Comparison of ENCODE assay signal across 17 cellular contexts in genomic region chr3:58272891-58273290, GRCh38. TPM values are rescaled to one million over a fixed set of nuclear protein-coding genes. Genes with fewer than 3 reads are reported as not detected.
A peak's percentile ranks its signal among the peaks of the same experiment; 100 is the strongest.
DNase-seq lines count a peak whose midpoint lies in the region; ATAC-seq and TF ChIP-seq lines count a peak whose summit lies in the region.
"Had no signal": no experiment of that assay in that cellular context is flagged by ENCODE, and none has a peak within 500 bp of the region (broad histone marks: within the 10 kb centered on the region; RNA-seq: fewer than 3 reads in every experiment).

No MANE protein-coding gene starts in this region.

- H3K4me1 Mint-ChIP-seq in WTC11 = no peaks in the 10 kb centered on the region

- H3K27ac ChIP-seq in RWPE1 = no peak overlapping the region
- H3K27ac ChIP-seq: BLaER1 had no signal

- H3K9me3 Mint-ChIP-seq in WTC11 = peaks cover 11% of the 10 kb centered on the region; the same call in 1 of the 2 replicates
- H3K9me3 Mint-ChIP-seq: effector memory CD8-positive, alpha-beta T cell had no signal

- no peak overlapping the region for H3K4me3 Mint-ChIP-seq in WTC11
- H3K4me3 Mint-ChIP-seq: effector memory CD8-positive, alpha-beta T cell had no signal

- no peak overlapping the region for H3K4me3 ChIP-seq in fibroblast of pulmonary artery (replicated peaks; ENCODE audit: low read depth, low read length)
- H3K4me3 ChIP-seq: BLaER1, heart right ventricle, sigmoid colon had no signal

- TF ChIP-seq CTCF in fibroblast of pulmonary artery (IDR thresholded peaks at IDR 0.05; ENCODE audit: low read length, missing control alignments) (no peak), WTC11 (IDR thresholded peaks at IDR 0.05) (no peak), RWPE1 (conservative IDR thresholded peaks at IDR 0.05; ENCODE audit: low read depth) (no peak)

- H3K27me3 Mint-ChIP-seq in WTC11 (ENCODE audit: low read depth) = no peaks in the 10 kb centered on the region
- H3K27me3 Mint-ChIP-seq: effector memory CD8-positive, alpha-beta T cell had no signal

- intact Hi-C loops in posterior cingulate gyrus (cut with DNase I) = no loop called here

- DNase-seq in A172 (ENCODE audit: low spot score) (peak; percentile 14), LHCN-M2 (ENCODE audit: low read depth) (peak; percentile 26), astrocyte of the hippocampus (ENCODE audit: low read depth, low spot score) (peak; percentile 25), fibroblast of pulmonary artery (ENCODE audit: low read depth) (peak; percentile 28), WTC11 (ENCODE audit: low spot score) (no peak), posterior cingulate gyrus (no peak), RWPE1 (ENCODE audit: low spot score) (no peak)
- DNase-seq: activated naive CD4-positive, alpha-beta T cell treated with Interleukin-2 at 50 U/mL for 16 hours; effector memory CD8-positive, alpha-beta T cell; heart right ventricle; left ventricle myocardium superior; NCI-H1092 treated with DMSO at 0.1 percent for 48 hours; NCI-H524 treated with DMSO at 0.1 percent for 48 hours; RPMI8226; sigmoid colon had no signal

- no peak overlapping the region for H3K27ac Mint-ChIP-seq in WTC11
- H3K27ac Mint-ChIP-seq: effector memory CD8-positive, alpha-beta T cell had no signal

- CTCF ChIA-PET in WTC11 (lab: Charles Lee) (interaction anchor here (0.6 kb wide), 1 partner anchor 40 kb away, joined by 3 read pairs; no protein-coding TSS in a partner anchor), RWPE1 (lab: Yijun Ruan, JAX) (no interaction called here)

- ATAC-seq in WTC11 (no peak), HG02870 (IDR thresholded peaks at IDR 0.05; ENCODE audit: unreplicated experiment) (no peak)
- ATAC-seq: effector memory CD8-positive, alpha-beta T cell; left ventricle myocardium superior had no signal

- POLR2A ChIA-PET in WTC11 (lab: Charles Lee) (no interaction called here), RWPE1 (lab: Yijun Ruan, JAX; ENCODE audit: low non-redundant PET) (no interaction called here)

- H3K36me3 Mint-ChIP-seq in WTC11 = peaks cover 19% of the 10 kb centered on the region

TF ChIP-seq in WTC11, 78 proteins besides CTCF, POLR2A, EP300 and RAD21:
- TF ChIP-seq RELA (CRISPR knock-in tag; IDR thresholded peaks at IDR 0.05; ENCODE audit: borderline replicate concordance) = no peak
TF ChIP-seq in WTC11: peak in this region for 0.

RNA-seq across cellular contexts. Expression of gene RPP14, which starts 33.2 kb away (rescaled TPM):
- 13.0 and 19.5 TPM in 2 replicates for total RNA-seq in A172 (2014; rRNA removed; shearing (Covaris generic))
- 11.4 and 13.2 TPM in 2 replicates for total RNA-seq in LHCN-M2 (2014; rRNA removed)
- 8.3 TPM for polyA plus RNA-seq in LHCN-M2 (2012)
- total RNA-seq in WTC11 (2021) = 16.7 to 17.9 TPM (median 17.0 TPM) in 3 replicates

RNA-seq across cellular contexts. Expression of gene HTD2, which starts 33.4 kb away (rescaled TPM):
- total RNA-seq in A172 (2014; rRNA removed; shearing (Covaris generic)) = 6.2 TPM in 2 replicates
- total RNA-seq in LHCN-M2 (2014; rRNA removed) (9.2 and 14.3 TPM in 2 replicates), WTC11 (2021) (9.9 to 14.5 TPM (median 11.4 TPM) in 3 replicates)
- 4.0 TPM for polyA plus RNA-seq in LHCN-M2 (2012)

RNA-seq across cellular contexts. Expression of gene ABHD6, which starts 35.3 kb away (rescaled TPM):
- 8.4 and 8.9 TPM in 2 replicates for total RNA-seq in A172 (2014; rRNA removed; shearing (Covaris generic))
- total RNA-seq in LHCN-M2 (2014; rRNA removed) (10.2 and 11.0 TPM in 2 replicates), WTC11 (2021) (5.4 to 6.5 TPM (median 6.3 TPM) in 3 replicates)
- polyA plus RNA-seq in LHCN-M2 (2012) = 3.7 TPM

RNA-seq across cellular contexts. Expression of gene PXK, which starts 59.8 kb away (rescaled TPM):
- total RNA-seq in A172 (2014; rRNA removed; shearing (Covaris generic)) = 9.3 and 15.2 TPM in 2 replicates
- 45.9 and 50.3 TPM in 2 replicates for total RNA-seq in LHCN-M2 (2014; rRNA removed)
- 15.2 TPM for polyA plus RNA-seq in LHCN-M2 (2012)
- total RNA-seq in WTC11 (2021) = 6.6 to 9.4 TPM (median 6.9 TPM) in 3 replicates

Comparison
In these comparisons a context has a peak if more than half of its experiments do, and no peak if none do; other contexts are left out.
1. DNase-seq: peak in A172 (single experiment), LHCN-M2 (single experiment), astrocyte of the hippocampus (single experiment) and fibroblast of pulmonary artery (single experiment); none in WTC11 (single experiment), posterior cingulate gyrus (0 of 10) and RWPE1 (single experiment).